Comparison of ENCODE assay signal across 7 cellular contexts in genomic region chr9:122228906-122229837, GRCh38. TPM values are rescaled to one million over a fixed set of nuclear protein-coding genes. Genes with fewer than 3 reads are reported as not detected.
DNase-seq lines count a peak whose midpoint lies in the region; ATAC-seq lines count a peak whose summit lies in the region.

TSS of gene LHX6 (minus strand) at chr9:122228957. CDS start at chr9:122228740, 217 bp downstream.

- peak within 1 kb of the TSS; percentile 55 for H3K4me3 ChIP-seq in HUES48 (ENCODE audit: low read depth, low read length)
- peak within 1 kb of the TSS; percentile 33; the same call in 1 of the 2 replicates for H3K4me3 ChIP-seq in iPS DF 6.9 (ENCODE audit: low read length)

- no peak within 1 kb of the TSS for H3K9ac ChIP-seq in HUES48 (ENCODE audit: low read depth, low read length)

- peaks cover 25% of the 10 kb centered on the region for H3K27me3 Mint-ChIP-seq in activated T-helper 17 cell treated with anti-CD3 and anti-CD28 coated beads, Interleukin-2, amount 50 U/mL, for 72 hours

- WGBS in iPS DF 6.9 (ENCODE audit: insufficient coverage, insufficient read length) = no CpG with 5 or more reads among the region's 29 CpGs

- H3K27me3 ChIP-seq in HUES48 (ENCODE audit: control insufficient read depth, insufficient read depth, low read length) = peaks cover 82% of the 10 kb centered on the region
- peaks cover 66% of the 10 kb centered on the region for H3K27me3 ChIP-seq in iPS DF 6.9 (ENCODE audit: control insufficient read depth, insufficient read depth, low read length)

- no peaks in the 10 kb centered on the region for H3K9me3 Mint-ChIP-seq in activated T-helper 17 cell treated with anti-CD3 and anti-CD28 coated beads, Interleukin-2, amount 50 U/mL, for 72 hours

- H3K4me3 Mint-ChIP-seq in activated T-helper 17 cell treated with anti-CD3 and anti-CD28 coated beads, Interleukin-2, amount 50 U/mL, for 72 hours = peak within 1 kb of the TSS; percentile 10

- H3K27ac ChIP-seq in HUES48 (ENCODE audit: low read depth, low read length) (no peak within 1 kb of the TSS), iPS DF 6.9 (ENCODE audit: low read length) (no peak within 1 kb of the TSS)

- DNase-seq in iPS DF 6.9 (ENCODE audit: low read depth, low spot score) (no peak), T-helper 9 cell (no peak)
- DNase-seq in stimulated activated naive CD8-positive, alpha-beta T cell treated with anti-CD3 and anti-CD28 coated beads, Interleukin-15, Interleukin-2, amounts not matched to agents 100 U/mL and 50 U/mL, for 24 hours = no peak

- H3K4me1 ChIP-seq in HUES48 (ENCODE audit: control insufficient read depth, insufficient read depth, low read length) (peaks cover 29% of the 10 kb centered on the region; the same call in 1 of the 2 replicates), iPS DF 6.9 (ENCODE audit: control insufficient read depth, insufficient read depth, low read length) (peaks cover 5% of the 10 kb centered on the region; the same call in 1 of the 2 replicates)

- ATAC-seq in activated T-helper 17 cell treated with anti-CD3 and anti-CD28 coated beads, Interleukin-2, amount 50 U/mL, for 72 hours (replicated peaks) = peak; percentile 23
- ATAC-seq in stimulated activated naive CD8-positive, alpha-beta T cell treated with anti-CD3 and anti-CD28 coated beads, Interleukin-15, Interleukin-2, amounts not matched to agents 100 U/mL and 50 U/mL, for 24 hours = peak; percentile 21
- ATAC-seq in GM19395 (IDR thresholded peaks at IDR 0.05; ENCODE audit: unreplicated experiment) = no peak
- no peak for ATAC-seq in HG03571 (IDR thresholded peaks at IDR 0.05; ENCODE audit: unreplicated experiment)

- no peaks in the 10 kb centered on the region for H3K36me3 Mint-ChIP-seq in activated T-helper 17 cell treated with anti-CD3 and anti-CD28 coated beads, Interleukin-2, amount 50 U/mL, for 72 hours (ENCODE audit: low read depth)

- H3K27ac Mint-ChIP-seq in activated T-helper 17 cell treated with anti-CD3 and anti-CD28 coated beads, Interleukin-2, amount 50 U/mL, for 72 hours = no peak within 1 kb of the TSS

- H3K36me3 ChIP-seq in HUES48 (ENCODE audit: control insufficient read depth, insufficient read depth, low read length) (no peaks in the 10 kb centered on the region), iPS DF 6.9 (ENCODE audit: control insufficient read depth, insufficient read depth, low read length) (no peaks in the 10 kb centered on the region)

- no peaks in the 10 kb centered on the region for H3K4me1 Mint-ChIP-seq in activated T-helper 17 cell treated with anti-CD3 and anti-CD28 coated beads, Interleukin-2, amount 50 U/mL, for 72 hours

- H3K9me3 ChIP-seq in HUES48 (ENCODE audit: control insufficient read depth, insufficient read depth, low read length) = no peaks in the 10 kb centered on the region
- H3K9me3 ChIP-seq in iPS DF 6.9 (ENCODE audit: control insufficient read depth, insufficient read depth, low read length) = no peaks in the 10 kb centered on the region

RNA-seq across cellular contexts. Expression of gene LHX6, which starts in this region (rescaled TPM):
- total RNA-seq in activated T-helper 17 cell treated with anti-CD3 and anti-CD28 coated beads, Interleukin-2, amount 50 U/mL, for 72 hours = not detected

Comparison
In these comparisons a context has a peak if more than half of its experiments do, and no peak if none do; other contexts are left out.
1. Peak in ATAC-seq in activated T-helper 17 cell treated with anti-CD3 and anti-CD28 coated beads, Interleukin-2, amount 50 U/mL, for 72 hours; RNA of the gene not detected or under 1 TPM.